ENCODE assay signal across 17 cellular contexts in the genomic region with DNA sequence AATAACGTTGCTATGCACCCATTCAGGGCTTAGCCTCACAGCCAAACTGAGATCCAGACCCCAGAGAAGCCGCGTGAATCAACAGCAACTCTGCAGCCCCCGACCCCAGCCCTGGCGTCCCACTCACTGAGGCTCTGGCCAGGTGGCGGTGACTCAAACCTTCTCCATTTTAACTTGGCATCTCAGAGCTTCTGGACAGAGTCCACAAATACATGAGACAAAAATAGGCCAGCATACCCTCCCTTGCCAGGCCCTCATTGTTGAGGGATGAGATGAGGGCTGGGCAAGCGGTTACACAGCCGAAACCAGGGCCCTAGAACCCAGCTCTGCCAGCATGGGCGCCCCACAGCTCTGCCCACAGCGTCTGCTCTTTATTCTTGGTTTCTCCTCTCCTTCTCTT.
DNase-seq lines count a peak whose midpoint lies in the region; ATAC-seq lines count a peak whose summit lies in the region.
"Had no signal": no experiment of that assay in that cellular context is flagged by ENCODE, and none has a peak within 500 bp of the region (broad histone marks: within the 10 kb centered on the region; RNA-seq: fewer than 3 reads in every experiment).

No MANE protein-coding gene starts in this region.

- H3K27me3 ChIP-seq in MG63 (no peaks in the 10 kb centered on the region), skeletal muscle tissue (ENCODE audit: control insufficient read depth in 3 of 3, insufficient read depth in 3 of 3, low read length in 3 of 3) (no peaks in the 10 kb centered on the region)

- H3K9ac ChIP-seq in skeletal muscle tissue (ENCODE audit: low read depth in 1 of 3, low read length in 3 of 3) = peak overlapping the region in 2 of 3 donors; percentile 19 to 57

- H3K36me3 ChIP-seq in MG63 = no peaks in the 10 kb centered on the region
- no peaks in the 10 kb centered on the region for H3K36me3 ChIP-seq in skeletal muscle tissue (ENCODE audit: control insufficient read depth in 3 of 3, insufficient read depth in 3 of 3, low read length in 3 of 3)
- H3K36me3 ChIP-seq: HAP-1 had no signal

- H3K27ac ChIP-seq in skeletal muscle tissue (ENCODE audit: low read depth, low read length) = peak overlapping the region; percentile 19

- intact Hi-C loops in left ventricle myocardium superior (cut with micrococcal nuclease) = loop anchor here (10.0 kb wide), 1 partner anchor 1038 kb away; no protein-coding TSS in a partner anchor

- DNase-seq in MG63 = peak; percentile 74
- peak; percentile 61 for DNase-seq in cerebellar cortex (ENCODE audit: low spot score)
- DNase-seq in left ventricle myocardium superior = peak; percentile 44
- DNase-seq in SK-N-DZ (ENCODE audit: low spot score) = no peak
- DNase-seq in HCEC 1CT = no peak
- DNase-seq in NCI-H524 (lab: John Stamatoyannopoulos, UW) = no peak
- DNase-seq in COLO829 (ENCODE audit: low spot score) = no peak
- DNase-seq: activated CD4-positive, alpha-beta T cell treated with anti-CD3 and anti-CD28 coated beads for 4 hours; activated CD8-positive, alpha-beta memory T cell treated with anti-CD3 and anti-CD28 coated beads, Interleukin-2, amount 50 U/mL, for 48 hours; activated naive CD4-positive, alpha-beta T cell treated with Interleukin-2 at 50 U/mL for 16 hours; effector memory CD4-positive, alpha-beta T cell; Kasumi-1; natural killer cell; NCI-H1436; NCI-H510A had no signal

- peak; percentile 84 for ATAC-seq in left ventricle myocardium superior
- ATAC-seq: natural killer cell had no signal

- peaks cover 20 to 33% (median 22%) of the 10 kb centered on the region in 3 donors for H3K4me1 ChIP-seq in skeletal muscle tissue (ENCODE audit: control insufficient read depth in 3 of 3, insufficient read depth in 3 of 3, low read length in 3 of 3)

- H3K4me3 ChIP-seq in MG63 (no peak overlapping the region), skeletal muscle tissue (ENCODE audit: low read length in 3 of 3) (peak overlapping the region in 2 of 3 donors; percentile 23 to 49)
- H3K4me3 ChIP-seq: HAP-1 had no signal

- H3K9me3 ChIP-seq in MG63 (no peaks in the 10 kb centered on the region), skeletal muscle tissue (ENCODE audit: control insufficient read depth in 3 of 3, low read length in 3 of 3) (no peaks in the 10 kb centered on the region)
- H3K9me3 ChIP-seq: HAP-1 had no signal

Comparison
In these comparisons a context has a peak if more than half of its experiments do, and no peak if none do; other contexts are left out.
1. DNase-seq: peak in MG63 (single experiment), cerebellar cortex (single experiment) and left ventricle myocardium superior (single experiment); none in SK-N-DZ (single experiment), HCEC 1CT (single experiment), NCI-H524 (0 of 2) and COLO829 (single experiment).